33 cellular contexts compared by ENCODE assay signal in genomic region chr17:6314311-6314710, GRCh38.
"Had no signal": no experiment of that assay in that cellular context is flagged by ENCODE, and none has a peak within 500 bp of the region (broad histone marks: within the 10 kb centered on the region; RNA-seq: fewer than 3 reads in every experiment).

No MANE protein-coding gene starts in this region.

- H3K36me3 ChIP-seq: adrenal gland, brain microvascular endothelial cell, breast epithelium, WERI-Rb-1 had no signal

- H3K27ac ChIP-seq: adrenal gland, brain microvascular endothelial cell, breast epithelium, WERI-Rb-1 had no signal

- H3K4me3 ChIP-seq: adrenal gland, breast epithelium had no signal

- H3K27me3 ChIP-seq: adrenal gland, brain microvascular endothelial cell had no signal

- DNase-seq: activated CD4-positive, alpha-beta memory T cell treated with anti-CD3 and anti-CD28 coated beads for 36 hours; activated CD4-positive, alpha-beta T cell treated with anti-CD3 and anti-CD28 coated beads for 1 hour; activated CD4-positive, alpha-beta T cell treated with anti-CD3 and anti-CD28 coated beads for 36 hours; activated CD4-positive, alpha-beta T cell treated with anti-CD3 and anti-CD28 coated beads, Interleukin-2, amount 10 ng/mL, durations not matched to agents 24 days and 14 days; activated CD4-positive, alpha-beta T cell treated with anti-CD3 and anti-CD28 coated beads, Interleukin-2, amount 50 U/mL, for 1 hour; activated CD4-positive, alpha-beta T cell treated with anti-CD3 and anti-CD28 coated beads, Interleukin-2, amount 50 U/mL, for 4 hours; activated CD4-positive, CD25-positive, alpha-beta regulatory T cell; activated CD8-positive, alpha-beta memory T cell treated with anti-CD3 and anti-CD28 coated beads, Interleukin-2, amount 50 U/mL, for 4 hours; activated CD8-positive, alpha-beta T cell treated with anti-CD3 and anti-CD28 coated beads for 36 hours; activated effector memory CD4-positive, alpha-beta T cell treated with anti-CD3 and anti-CD28 coated beads, Interleukin-2, amount 50 U/mL, for 16 hours; activated gamma-delta T cell treated with Interleukin-2 at 50 U/mL for 16 hours; activated naive CD4-positive, alpha-beta T cell; activated naive CD4-positive, alpha-beta T cell treated with anti-CD3 and anti-CD28 coated beads for 36 hours; activated naive CD4-positive, alpha-beta T cell treated with anti-CD3 and anti-CD28 coated beads, Interleukin-2, amount 50 U/mL, for 16 hours; activated naive CD8-positive, alpha-beta T cell treated with anti-CD3 and anti-CD28 coated beads for 36 hours; activated T-cell treated with anti-CD3 and anti-CD28 coated beads for 4 hours; activated T-cell treated with anti-CD3 and anti-CD28 coated beads, Interleukin-2, amount 50 U/mL, for 1 hour; activated T-cell treated with anti-CD3 and anti-CD28 coated beads, Interleukin-2, amount 50 U/mL, for 4 hours; activated T-cell treated with anti-CD3 and anti-CD28 coated beads, Interleukin-2, amount 50 U/mL, for 72 hours; adrenal gland; amniotic stem cell; aorta; brain microvascular endothelial cell; central memory CD4-positive, alpha-beta T cell; T-helper 1 cell; T-helper 2 cell; T-helper 9 cell; WERI-Rb-1 had no signal

- ATAC-seq: activated CD4-positive, alpha-beta T cell treated with anti-CD3 and anti-CD28 coated beads for 36 hours; activated CD4-positive, CD25-positive, alpha-beta regulatory T cell treated with anti-CD3 and anti-CD28 coated beads, Interleukin-2, amount 50 U/mL, for 24 hours; activated CD8-positive, alpha-beta T cell treated with anti-CD3 and anti-CD28 coated beads for 36 hours; activated naive CD4-positive, alpha-beta T cell treated with anti-CD3 and anti-CD28 coated beads, Interleukin-2, amount 50 U/mL, for 72 hours; activated T-cell treated with anti-CD3 and anti-CD28 coated beads, Interleukin-2, amount 50 U/mL, for 4 hours; activated T-cell treated with anti-CD3 and anti-CD28 coated beads, Interleukin-2, amount 50 U/mL, for 72 hours; activated T-helper 17 cell treated with anti-CD3 and anti-CD28 coated beads, Interleukin-2, amount 50 U/mL, for 72 hours; WTC11 had no signal

- H3K4me1 ChIP-seq: adrenal gland, breast epithelium had no signal

- H3K9me3 ChIP-seq: adrenal gland, breast epithelium had no signal
